In the genomic region with DNA sequence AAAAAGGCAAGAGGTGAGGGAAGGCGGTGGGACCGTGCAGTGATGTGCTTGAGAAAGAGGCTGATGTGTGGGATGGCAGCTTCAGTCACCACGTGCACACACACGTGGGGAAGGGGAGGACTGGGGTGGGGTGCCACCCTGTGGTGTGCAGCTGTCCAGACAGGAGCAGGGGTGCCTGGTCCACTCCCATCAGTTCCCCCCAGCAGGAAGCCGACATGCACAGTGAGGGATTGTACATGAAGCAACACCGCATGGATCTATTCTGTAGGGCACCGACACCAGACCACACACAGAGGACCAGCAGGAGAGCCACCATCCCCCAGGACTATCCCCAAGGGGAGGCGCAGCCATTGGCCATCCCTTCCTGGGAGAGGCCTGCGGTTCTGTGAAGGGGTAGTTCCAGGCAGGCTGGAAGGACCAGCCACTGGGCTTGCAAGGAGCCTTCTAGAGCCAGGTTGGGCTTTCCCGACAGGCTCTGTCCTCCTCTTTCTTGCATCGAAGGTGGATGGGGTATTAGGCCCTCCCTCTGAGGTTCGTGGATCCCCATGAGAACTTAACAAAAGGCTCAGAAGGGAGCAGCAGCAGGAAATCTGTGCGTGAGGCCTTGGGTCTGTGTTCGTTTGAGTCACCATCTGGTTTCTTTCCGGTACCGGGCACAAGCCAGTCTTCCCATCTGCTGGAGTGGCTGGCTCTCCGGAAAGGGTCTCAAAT, we compare ENCODE assay signal across 2 cellular contexts.
TF ChIP-seq lines count a peak whose summit lies in the region.

No MANE protein-coding gene starts in this region.

TF ChIP-seq in HCT116, 20 proteins besides CTCF, POLR2A, EP300 and RAD21:
- TF ChIP-seq, protein P1, sequence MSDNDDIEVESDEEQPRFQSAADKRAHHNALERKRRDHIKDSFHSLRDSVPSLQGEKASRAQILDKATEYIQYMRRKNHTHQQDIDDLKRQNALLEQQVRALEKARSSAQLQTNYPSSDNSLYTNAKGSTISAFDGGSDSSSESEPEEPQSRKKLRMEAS (IDR thresholded peaks at IDR 0.05) = peak; percentile 37; the same call in 1 of the 2 replicates
- no peak for TF ChIP-seq ZNF274 (IDR thresholded peaks at IDR 0.05; ENCODE audit: low read depth, low read length)
TF ChIP-seq in HCT116: peak in this region for 1.

TF ChIP-seq in GM12878, 131 proteins besides CTCF, POLR2A, EP300 and RAD21:
- no peak for TF ChIP-seq PRDM15 (CRISPR knock-in tag; IDR thresholded peaks at IDR 0.05)
- peak in 1 of 2 experiments; percentile 48; a peak in 1 of 4 replicates for TF ChIP-seq BHLHE40 (IDR thresholded peaks at IDR 0.05; ENCODE audit: borderline replicate concordance in 1 of 2, low read depth in 2 of 2, low read length in 1 of 2)
- no peak for TF ChIP-seq ZNF687 (IDR thresholded peaks at IDR 0.05)
- peak; percentile 25; the same call in 1 of the 2 replicates for TF ChIP-seq RAD51 (IDR thresholded peaks at IDR 0.05)
- TF ChIP-seq POLR2AphosphoS5 (IDR thresholded peaks at IDR 0.05; ENCODE audit: low read length) = no peak
- no peak for TF ChIP-seq PAX8 (IDR thresholded peaks at IDR 0.05)
- no peak for TF ChIP-seq BRCA1 (IDR thresholded peaks at IDR 0.05; ENCODE audit: low read depth, low read length)
- no peak for TF ChIP-seq ZBED1 (IDR thresholded peaks at IDR 0.05; ENCODE audit: borderline replicate concordance)
